14 cellular contexts compared by ENCODE assay signal in genomic region chr3:196902296-196902695, GRCh38. TPM values are rescaled to one million over a fixed set of nuclear protein-coding genes. Genes with fewer than 3 reads are reported as not detected.
A peak's percentile ranks its signal among the peaks of the same experiment; 100 is the strongest.
DNase-seq lines count a peak whose midpoint lies in the region; TF ChIP-seq lines count a peak whose summit lies in the region.
"Had no signal": no experiment of that assay in that cellular context is flagged by ENCODE, and none has a peak within 500 bp of the region (broad histone marks: within the 10 kb centered on the region; RNA-seq: fewer than 3 reads in every experiment).

No MANE protein-coding gene starts in this region.

- H3K27me3 ChIP-seq in WERI-Rb-1 (ENCODE audit: insufficient read depth, low read depth, severe bottlenecking) (no peaks in the 10 kb centered on the region), mesendoderm (ENCODE audit: insufficient read depth, low read length, poor library complexity) (no peaks in the 10 kb centered on the region), BE2C (no peaks in the 10 kb centered on the region)
- H3K27me3 ChIP-seq: BLaER1 treated with 17β-estradiol and CSF1 and Interleukin-3, amounts not matched to agents 10 nM and 100 nM had no signal

- H3K4ac ChIP-seq in mesendoderm (ENCODE audit: low read depth, low read length): no peak overlapping the region

- H2BK120ac ChIP-seq in mesendoderm (ENCODE audit: low read depth, low read length): no peak overlapping the region

- no peak overlapping the region for H3K18ac ChIP-seq in mesendoderm (ENCODE audit: low read length)

- H3K27ac ChIP-seq in WERI-Rb-1: no peak overlapping the region
- no peak overlapping the region for H3K27ac ChIP-seq in mesendoderm (ENCODE audit: low read depth, low read length)
- H3K27ac ChIP-seq: 22Rv1; BLaER1 treated with 17β-estradiol and CSF1 and Interleukin-3, amounts not matched to agents 10 nM and 100 nM had no signal

- no peaks in the 10 kb centered on the region for H3K79me1 ChIP-seq in mesendoderm (ENCODE audit: low read length)

- H3K23ac ChIP-seq in mesendoderm (ENCODE audit: low read length): no peak overlapping the region

- H2BK15ac ChIP-seq in mesendoderm (replicated peaks; ENCODE audit: low read depth): no peak overlapping the region

- peaks cover 30% of the 10 kb centered on the region for H3K36me3 ChIP-seq in WERI-Rb-1
- H3K36me3 ChIP-seq in mesendoderm (ENCODE audit: control insufficient read depth, insufficient read depth, low read length): peaks cover 6% of the 10 kb centered on the region
- H3K36me3 ChIP-seq in BE2C: peaks cover 56% of the 10 kb centered on the region

- no peak overlapping the region for H3K56ac ChIP-seq in mesendoderm (ENCODE audit: low read length)

- TF ChIP-seq CTCF in WERI-Rb-1 (IDR thresholded peaks at IDR 0.05; ENCODE audit: low read depth, low read length) (no peak), BE2C (IDR thresholded peaks at IDR 0.05; ENCODE audit: low read depth, low read length) (no peak)

- no peak overlapping the region for H2BK5ac ChIP-seq in mesendoderm (ENCODE audit: low read length)

- H3K9me3 ChIP-seq in WERI-Rb-1 (ENCODE audit: severe bottlenecking) (no peaks in the 10 kb centered on the region), BE2C (no peaks in the 10 kb centered on the region)
- H3K9me3 ChIP-seq: BLaER1 treated with 17β-estradiol and CSF1 and Interleukin-3, amounts not matched to agents 10 nM and 100 nM had no signal

- H3K9ac ChIP-seq in mesendoderm (ENCODE audit: low read length): no peak overlapping the region
- H3K9ac ChIP-seq: BLaER1 treated with 17β-estradiol and CSF1 and Interleukin-3, amounts not matched to agents 10 nM and 100 nM had no signal

- H3K79me2 ChIP-seq in mesendoderm (ENCODE audit: control insufficient read depth, insufficient read depth, low read length): peaks cover under 1% of the 10 kb centered on the region

- H3K4me2 ChIP-seq in mesendoderm (ENCODE audit: low read length): no peak overlapping the region
- H3K4me2 ChIP-seq: BLaER1 treated with 17β-estradiol and CSF1 and Interleukin-3, amounts not matched to agents 10 nM and 100 nM; GM23338 had no signal

- H2AK5ac ChIP-seq in mesendoderm (ENCODE audit: low read length): no peak overlapping the region

- DNase-seq in NCI-H82 (lab: John Stamatoyannopoulos, UW) (peak; percentile 58), NCI-H82 treated with DMSO at 0.1 percent for 48 hours (lab: John Stamatoyannopoulos, UW; ENCODE audit: unreplicated experiment) (no peak), WERI-Rb-1 (peak; percentile 10), mesendoderm (peak; percentile 66), BE2C (no peak), 8988T (no peak), HuH-7.5 (ENCODE audit: low spot score) (no peak)
- DNase-seq: Calu3; CD8-positive, alpha-beta T cell; H7; HFFc6 had no signal

- H4K5ac ChIP-seq in mesendoderm (ENCODE audit: low read length): no peak overlapping the region

- no peak overlapping the region for H4K8ac ChIP-seq in mesendoderm (ENCODE audit: low read depth, low read length)

- H3K4me3 ChIP-seq in WERI-Rb-1 (ENCODE audit: low read depth, low read length) (no peak overlapping the region), mesendoderm (ENCODE audit: low read length) (no peak overlapping the region), BE2C (ENCODE audit: low read depth, low read length) (no peak overlapping the region)
- H3K4me3 ChIP-seq: BLaER1 treated with 17β-estradiol and CSF1 and Interleukin-3, amounts not matched to agents 10 nM and 100 nM; GM23338 had no signal

- no CpG with 5 or more reads among the region's 1 CpG for WGBS in mesendoderm (ENCODE audit: extremely low coverage, insufficient coverage, low lambda C conversion rate)

- H3K4me1 ChIP-seq in mesendoderm (ENCODE audit: control insufficient read depth, low read depth, low read length): no peaks in the 10 kb centered on the region
- H3K4me1 ChIP-seq in BE2C: no peaks in the 10 kb centered on the region
- H3K4me1 ChIP-seq: BLaER1 treated with 17β-estradiol and CSF1 and Interleukin-3, amounts not matched to agents 10 nM and 100 nM had no signal

RNA-seq across cellular contexts. Expression of gene SENP5, which starts 34.6 kb away (rescaled TPM):
- polyA plus RNA-seq in mesendoderm (2013, experiment 1 of 2): 13.6 TPM
- 14.3 TPM for polyA plus RNA-seq in mesendoderm (2013, experiment 2 of 2)
- 19.5 TPM for polyA plus RNA-seq in BE2C (2012; ENCODE audit: insufficient read depth, insufficient read length, low read depth)

RNA-seq across cellular contexts. Expression of gene NCBP2, which starts 40.0 kb away (rescaled TPM):
- polyA plus RNA-seq in mesendoderm (2013, experiment 1 of 2): 66.1 TPM
- polyA plus RNA-seq in mesendoderm (2013, experiment 2 of 2): 65.5 TPM
- 291 TPM for polyA plus RNA-seq in BE2C (2012; ENCODE audit: insufficient read depth, insufficient read length, low read depth)

Comparison
In these comparisons a context has a peak if more than half of its experiments do, and no peak if none do; other contexts are left out.
1. DNase-seq: peak in NCI-H82 (single experiment), WERI-Rb-1 (single experiment) and mesendoderm (single experiment); none in NCI-H82 treated with DMSO at 0.1 percent for 48 hours (single experiment), BE2C (single experiment), 8988T (single experiment) and HuH-7.5 (single experiment).